ENCODE assay signal across 9 cellular contexts in the genomic region with DNA sequence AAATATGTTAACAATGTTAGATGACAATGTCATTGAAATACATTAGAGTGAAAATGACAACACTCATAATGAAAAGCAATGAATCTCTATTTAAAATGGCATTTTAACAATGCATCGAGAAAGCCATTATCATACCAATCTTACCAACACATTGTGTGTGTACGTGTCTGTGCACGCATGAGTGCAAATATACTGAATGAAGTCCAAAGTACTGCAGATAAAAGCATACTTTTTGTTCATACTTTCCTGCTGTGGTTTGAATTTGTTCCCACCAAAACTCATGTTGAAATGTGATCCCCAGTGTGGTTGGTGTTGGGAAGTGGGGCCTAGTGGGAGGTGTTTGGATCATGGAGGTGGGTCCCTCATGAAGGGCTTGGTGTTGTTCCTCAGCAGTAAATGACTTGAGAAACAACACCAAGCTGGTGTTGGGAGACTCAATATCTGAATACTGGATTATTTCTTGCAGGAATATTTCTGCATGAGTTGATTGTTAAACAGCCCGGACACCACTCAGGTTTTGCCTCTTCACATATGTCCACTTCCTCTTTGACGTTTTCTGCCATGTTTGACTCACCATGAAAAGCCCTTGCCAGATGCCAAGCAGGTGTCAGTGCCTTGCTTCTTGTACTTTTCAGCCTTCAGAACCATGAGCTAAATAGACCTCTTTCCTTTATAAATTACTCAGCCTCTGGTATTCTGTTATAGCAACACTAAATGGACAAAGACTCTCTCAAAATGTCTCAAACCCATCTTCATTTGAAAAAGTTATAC. TPM values are rescaled to one million over a fixed set of nuclear protein-coding genes. Genes with fewer than 3 reads are reported as not detected.
DNase-seq lines count a peak whose midpoint lies in the region; ATAC-seq and TF ChIP-seq lines count a peak whose summit lies in the region.
"Had no signal": no experiment of that assay in that cellular context is flagged by ENCODE, and none has a peak within 500 bp of the region (broad histone marks: within the 10 kb centered on the region; RNA-seq: fewer than 3 reads in every experiment).

No MANE protein-coding gene starts in this region.

- H3K27me3 ChIP-seq in esophagus squamous epithelium: no peaks in the 10 kb centered on the region

- H3K9me3 ChIP-seq in esophagus squamous epithelium: no peaks in the 10 kb centered on the region

- TF ChIP-seq POLR2A in esophagus squamous epithelium (IDR thresholded peaks at IDR 0.05): no peak

- intact Hi-C loops in esophagus squamous epithelium (cut with DNase I): no loop called here

- H3K4me1 ChIP-seq in esophagus squamous epithelium: peaks cover 0 to 16% (median 12%) of the 10 kb centered on the region in 3 donors

- WGBS in esophagus squamous epithelium, 2 donors: 43 to 54% methylated on average over 5 of the region's 5 CpGs

- H3K27ac ChIP-seq in epithelial cell of prostate (peak overlapping the region; percentile 85), esophagus squamous epithelium (peak overlapping the region in 2 of 4 donors; percentile 23 to 27)

- ATAC-seq in GM21737 (IDR thresholded peaks at IDR 0.05; ENCODE audit: unreplicated experiment): peak; percentile 31

- H3K36me3 ChIP-seq in esophagus squamous epithelium: no peaks in the 10 kb centered on the region

- no peak for TF ChIP-seq CTCF in esophagus squamous epithelium (IDR thresholded peaks at IDR 0.05)

- H3K4me3 ChIP-seq in esophagus squamous epithelium: no peak overlapping the region

- DNase-seq in COLO668 (lab: John Stamatoyannopoulos, UW; ENCODE audit: unreplicated experiment) (peak; percentile 63), MV-4-11 (lab: John Stamatoyannopoulos, UW) (peak; percentile 35), epithelial cell of prostate (ENCODE audit: low read depth, low spot score) (peak; percentile 74), NCI-H446 (lab: John Stamatoyannopoulos, UW) (no peak), DMS114 treated with DMSO at 0.1 percent for 48 hours (lab: John Stamatoyannopoulos, UW; ENCODE audit: unreplicated experiment) (no peak), inferior parietal cortex (ENCODE audit: extremely low spot score) (no peak), esophagus squamous epithelium (lab: John Stamatoyannopoulos, UW) (no peak)
- DNase-seq: GF-D8 had no signal

RNA-seq across cellular contexts. Expression of a gene that starts 24.5 kb away (rescaled TPM):
- total RNA-seq in esophagus squamous epithelium: 10 to 100 TPM; 17.4 to 32.8 (median 23.2) TPM

Comparison
In these comparisons a context has a peak if more than half of its experiments do, and no peak if none do; other contexts are left out.
1. DNase-seq: peak in COLO668 (single experiment), MV-4-11 (single experiment) and epithelial cell of prostate (single experiment); none in NCI-H446 (0 of 2), DMS114 treated with DMSO at 0.1 percent for 48 hours (single experiment), inferior parietal cortex (single experiment) and esophagus squamous epithelium (single experiment).